In the genomic region with DNA sequence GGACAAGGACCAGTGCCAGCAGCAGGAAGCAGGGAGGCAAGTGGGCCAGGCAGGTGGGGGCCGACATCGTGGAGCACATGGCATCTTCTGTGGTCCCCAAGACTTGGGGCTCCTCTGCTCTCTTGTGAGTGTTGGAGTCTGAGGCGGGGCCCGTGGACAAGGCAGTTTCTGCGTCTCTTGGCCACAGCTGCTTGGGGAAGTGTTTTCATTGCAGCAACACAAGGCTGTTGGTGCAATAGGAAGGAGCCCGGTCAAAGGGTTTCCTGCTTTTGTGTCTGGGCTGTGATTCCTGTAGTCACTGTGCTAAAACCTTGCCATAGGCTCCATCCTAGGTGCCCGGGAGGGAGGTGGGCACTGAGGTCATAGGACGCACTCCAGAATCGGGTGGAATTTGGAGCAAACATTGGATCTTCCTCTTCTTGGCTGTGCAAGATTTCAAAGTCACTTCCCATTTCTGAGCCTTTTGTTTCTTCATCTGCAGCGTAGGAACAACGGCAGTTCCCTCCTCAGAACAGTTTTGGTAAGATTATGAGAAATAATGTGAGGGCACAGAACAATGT, we compare ENCODE assay signal across 10 cellular contexts. TPM values are rescaled to one million over a fixed set of nuclear protein-coding genes. Genes with fewer than 3 reads are reported as not detected.
DNase-seq lines count a peak whose midpoint lies in the region; ATAC-seq and TF ChIP-seq lines count a peak whose summit lies in the region.
"Had no signal": no experiment of that assay in that cellular context is flagged by ENCODE, and none has a peak within 500 bp of the region (broad histone marks: within the 10 kb centered on the region; RNA-seq: fewer than 3 reads in every experiment).

Gene SIRPB2 (minus strand): TSS at position 140 of the 560 bp plus-strand sequence. CDS start 61 bp downstream, at position 79.

- DNase-seq in GF-D8 (lab: John Stamatoyannopoulos, UW), result peak; percentile 80
- peak; percentile 43 to 78 for DNase-seq in ascending aorta (ENCODE audit: low spot score in 2 of 2)
- peak; percentile 61 for DNase-seq in left ventricle myocardium superior
- DNase-seq in sciatic nerve (ENCODE audit: low spot score), result peak; percentile 66
- DNase-seq in AG08396 (ENCODE audit: low spot score), result no peak
- no peak for DNase-seq in NAMALWA (ENCODE audit: low spot score)
- DNase-seq in thyroid gland, result no peak
- DNase-seq in activated gamma-delta T cell (lab: John Stamatoyannopoulos, UW), result no peak
- DNase-seq: mesendoderm, NCI-H748 treated with DMSO at 0.1 percent for 48 hours had no signal

- H3K4me1 ChIP-seq in ascending aorta (no peaks in the 10 kb centered on the region), thyroid gland (no peaks in the 10 kb centered on the region)

- ATAC-seq in left ventricle myocardium superior, result peak; percentile 70
- ATAC-seq in sciatic nerve, result peak; percentile 79

- H3K36me3 ChIP-seq in ascending aorta (no peaks in the 10 kb centered on the region), thyroid gland (no peaks in the 10 kb centered on the region)

- no peaks in the 10 kb centered on the region for H3K27me3 ChIP-seq in ascending aorta
- no peaks in the 10 kb centered on the region for H3K27me3 ChIP-seq in thyroid gland

- peak within 1 kb of the TSS; percentile 29 to 59 for H3K27ac ChIP-seq in ascending aorta
- peak within 1 kb of the TSS in 1 of 3 donors; percentile 30 for H3K27ac ChIP-seq in thyroid gland

- TF ChIP-seq CTCF in ascending aorta (IDR thresholded peaks at IDR 0.05) (no peak), thyroid gland (IDR thresholded peaks at IDR 0.05) (no peak)

- H3K4me3 ChIP-seq in ascending aorta, result peak within 1 kb of the TSS in 1 of 2 donors; percentile 38
- no peak within 1 kb of the TSS for H3K4me3 ChIP-seq in thyroid gland (replicated peaks in 1 of 3)

- H3K9me3 ChIP-seq in ascending aorta (no peaks in the 10 kb centered on the region), thyroid gland (no peaks in the 10 kb centered on the region)

- intact Hi-C loops in ascending aorta (cut with DNase I) (no loop called here), left ventricle myocardium superior (cut with micrococcal nuclease) (no loop called here), sciatic nerve (cut with DNase I) (no loop called here), thyroid gland (cut with DNase I) (no loop called here)

- WGBS in thyroid gland, 2 donors, result 63 to 66% methylated on average over 9 to 11 of the region's 11 CpGs

- TF ChIP-seq POLR2A in thyroid gland (IDR thresholded peaks at IDR 0.05), result no peak

RNA-seq across cellular contexts. Expression of gene SIRPB2, which starts in this region (rescaled TPM):
- total RNA-seq in ascending aorta (8.6 TPM), left ventricle myocardium superior (3.5 TPM), sciatic nerve (8.2 TPM), thyroid gland (1 to 10 TPM; 1.3 to 4.5 (median 2.3) TPM)

Comparison
In these comparisons a context has a peak if more than half of its experiments do, and no peak if none do; other contexts are left out.
1. DNase-seq: peak in GF-D8 (single experiment), ascending aorta (2 of 2), left ventricle myocardium superior (single experiment) and sciatic nerve (single experiment); none in AG08396 (single experiment), NAMALWA (single experiment), thyroid gland (0 of 2) and activated gamma-delta T cell (single experiment).